In genomic region chr1:1938613-1939295, GRCh38 we compare ENCODE assay signal across 26 cellular contexts. TPM values are rescaled to one million over a fixed set of nuclear protein-coding genes. Genes with fewer than 3 reads are reported as not detected.
DNase-seq lines count a peak whose midpoint lies in the region; ATAC-seq, FAIRE-seq and TF ChIP-seq lines count a peak whose summit lies in the region.
"Had no signal": no experiment of that assay in that cellular context is flagged by ENCODE, and none has a peak within 500 bp of the region (broad histone marks: within the 10 kb centered on the region; RNA-seq: fewer than 3 reads in every experiment).

No MANE protein-coding gene starts in this region.

- peak overlapping the region; percentile 89 for H3K23ac ChIP-seq in neuronal stem cell (ENCODE audit: low read depth, low read length, poor library complexity)

- H3K27me3 ChIP-seq in heart right ventricle (peaks cover 0 to 25% (median 5%) of the 10 kb centered on the region in 7 donors), K562 (ENCODE audit: control insufficient read depth in 2 of 2, insufficient read depth in 2 of 2, low read length in 2 of 2) (peaks cover 43 to 82% of the 10 kb centered on the region in 2 experiments), neuronal stem cell (ENCODE audit: control insufficient read depth in 3 of 3, insufficient read depth in 3 of 3, low read depth in 1 of 3, low read length in 3 of 3) (peaks cover 0 to 19% (median 0%) of the 10 kb centered on the region in 3 experiments)

- H3K9me1 ChIP-seq in K562 (ENCODE audit: control insufficient read depth, insufficient read depth, low read length) = no peaks in the 10 kb centered on the region

- peak overlapping the region; percentile 84 for H2BK12ac ChIP-seq in neuronal stem cell (ENCODE audit: low read length)

- H3K79me1 ChIP-seq in neuronal stem cell (ENCODE audit: low read depth, low read length) = peaks cover 6% of the 10 kb centered on the region

- H3K27ac ChIP-seq in heart right ventricle = no peak overlapping the region
- H3K27ac ChIP-seq in K562 (ENCODE audit: extremely low read depth, low read depth, low read length) = no peak overlapping the region
- no peak overlapping the region for H3K27ac ChIP-seq in neuronal stem cell (replicated peaks; ENCODE audit: low read length)
- H3K27ac ChIP-seq: A549, PC-9 had no signal

- H3K36me3 ChIP-seq in heart right ventricle (no peaks in the 10 kb centered on the region), K562 (ENCODE audit: control insufficient read depth, insufficient read depth, low read length) (no peaks in the 10 kb centered on the region), neuronal stem cell (replicated peaks in 1 of 2; ENCODE audit: control insufficient read depth in 2 of 2, insufficient read depth in 2 of 2, low read length in 2 of 2) (peaks cover 0 to 2% of the 10 kb centered on the region in 2 donors)

- H3K79me2 ChIP-seq in K562 (ENCODE audit: control insufficient read depth, insufficient read depth, low read length) = no peaks in the 10 kb centered on the region

- no peak overlapping the region for H2BK120ac ChIP-seq in neuronal stem cell (ENCODE audit: low read depth, low read length)

- WGBS in heart right ventricle, 2 donors = 81 to 86% methylated on average over 24 of the region's 24 CpGs
- 5% methylated on average over 21 of the region's 24 CpGs for WGBS in K562 (ENCODE audit: insufficient coverage, low coverage, missing lambda C conversion rate)
- 100% methylated on average over 5 of the region's 24 CpGs; no CpG with 5 or more reads in 1 of the 2 donors for WGBS in neuronal stem cell (ENCODE audit: extremely low coverage in 2 of 2, insufficient read length in 2 of 2, insufficient replicate concordance in 1 of 2), 2 donors

- POLR2A ChIA-PET in K562 (lab: Yijun Ruan, JAX) = no interaction called here

- no peak for FAIRE-seq in K562 (lab: Jason Lieb, UNC)
- FAIRE-seq: A549, H54 had no signal

- peak overlapping the region; percentile 76 for H3K4ac ChIP-seq in neuronal stem cell (ENCODE audit: low read length)

- H2BK5ac ChIP-seq in neuronal stem cell (ENCODE audit: low read length) = peak overlapping the region; percentile 68

- H3K9me3 ChIP-seq in heart right ventricle (no peaks in the 10 kb centered on the region), K562 (replicated peaks; ENCODE audit: control insufficient read depth, insufficient read depth, low read depth, low read length) (peaks cover 9% of the 10 kb centered on the region; the same call in 1 of the 2 replicates), neuronal stem cell (replicated peaks in 1 of 2; ENCODE audit: control insufficient read depth in 2 of 2, insufficient read depth in 1 of 2, low read depth in 1 of 2, low read length in 2 of 2) (peaks cover 0 to 8% of the 10 kb centered on the region in 2 donors)

- no peak for TF ChIP-seq RAD21 in K562 (CRISPR knock-in tag; conservative IDR thresholded peaks at IDR 0.05 in 1 of 2, IDR thresholded peaks at IDR 0.05 in 1 of 2)

- H2BK15ac ChIP-seq in neuronal stem cell (ENCODE audit: low read length) = peak overlapping the region; percentile 81

- no peak overlapping the region for H2AFZ ChIP-seq in K562 (ENCODE audit: low read depth, low read length)
- no peak overlapping the region for H2AFZ ChIP-seq in neuronal stem cell (ENCODE audit: low read length)
- H2AFZ ChIP-seq: PC-9 had no signal

- CTCF ChIA-PET in K562 (lab: Yijun Ruan, JAX; ENCODE audit: low intra/inter-chr PET ratio) = no interaction called here

- H3K4me2 ChIP-seq in K562 (ENCODE audit: insufficient read depth, low read length) = no peak overlapping the region
- no peak overlapping the region for H3K4me2 ChIP-seq in neuronal stem cell (ENCODE audit: insufficient read depth, low read length, poor library complexity, severe bottlenecking)
- H3K4me2 ChIP-seq: A549, PC-9 had no signal

- intact Hi-C loops in left ventricle myocardium superior (cut with micrococcal nuclease) = no loop called here
- intact Hi-C loops in heart right ventricle (cut with DNase I) = no loop called here
- intact Hi-C loops in K562 (cut with micrococcal nuclease) = no loop called here

- H3K4me3 ChIP-seq in heart right ventricle = no peak overlapping the region
- no peak overlapping the region for H3K4me3 ChIP-seq in K562
- H3K4me3 ChIP-seq in neuronal stem cell (ENCODE audit: low read length in 2 of 2) = peak overlapping the region in 1 of 2 donors; percentile 11
- H3K4me3 ChIP-seq: A549, PC-9 had no signal

- H3K9ac ChIP-seq in K562 (ENCODE audit: insufficient read depth in 1 of 2, low read depth in 2 of 2, low read length in 2 of 2) (no peak overlapping the region), neuronal stem cell (ENCODE audit: low read depth, low read length, poor library complexity) (peak overlapping the region; percentile 4)

- peak overlapping the region; percentile 72 for H4K91ac ChIP-seq in neuronal stem cell (ENCODE audit: low read depth, low read length, poor library complexity)

- TF ChIP-seq POLR2A in K562 (conservative IDR thresholded peaks at IDR 0.05) = no peak

- H3K18ac ChIP-seq in neuronal stem cell (ENCODE audit: low read length) = peak overlapping the region; percentile 57

- peak overlapping the region; percentile 75 for H2AK5ac ChIP-seq in neuronal stem cell (ENCODE audit: low read depth, low read length)

- in situ Hi-C loops in K562 (cut with MboI) = no loop called here

- ATAC-seq in left ventricle myocardium superior = no peak
- no peak for ATAC-seq in heart right ventricle
- ATAC-seq in K562 = no peak
- ATAC-seq in HG03571 (IDR thresholded peaks at IDR 0.05; ENCODE audit: unreplicated experiment) = no peak

- H4K8ac ChIP-seq in neuronal stem cell (ENCODE audit: low read depth, low read length) = no peak overlapping the region

- no peak for TF ChIP-seq CTCF in heart right ventricle (IDR thresholded peaks at IDR 0.05)
- no peak for TF ChIP-seq CTCF in K562 (IDR thresholded peaks at IDR 0.05 in 2 of 3, conservative IDR thresholded peaks at IDR 0.05 in 1 of 3; ENCODE audit: insufficient read depth in 2 of 3, low read depth in 1 of 3, low read length in 3 of 3)

- H3K4me1 ChIP-seq in heart right ventricle (peaks cover 0 to under 1% (median 0%) of the 10 kb centered on the region in 9 donors), K562 (replicated peaks in 1 of 2; ENCODE audit: control insufficient read depth in 2 of 2, insufficient read depth in 2 of 2, low read length in 2 of 2) (peaks cover 0 to 34% of the 10 kb centered on the region in 2 experiments; a peak in 2 of 5 replicates), neuronal stem cell (ENCODE audit: control insufficient read depth in 2 of 2, insufficient read depth in 1 of 2, low read depth in 1 of 2, low read length in 2 of 2) (peaks cover 3 to 5% of the 10 kb centered on the region in 2 donors)
- H3K4me1 ChIP-seq: A549 had no signal

- H3K14ac ChIP-seq in neuronal stem cell (ENCODE audit: low read length) = peak overlapping the region; percentile 89

- TF ChIP-seq EP300 in K562 (IDR thresholded peaks at IDR 0.05; ENCODE audit: low read length) = no peak

- DNase-seq in left ventricle myocardium superior (peak; percentile 18), heart right ventricle (no peak), K562 (ENCODE audit: extremely low read depth in 1 of 4, low spot score in 3 of 4) (no peak), neuronal stem cell (ENCODE audit: low spot score) (no peak), HT-29 (ENCODE audit: low spot score) (no peak), H4 (ENCODE audit: low spot score) (no peak)
- DNase-seq: AML-193; C1 segment of cervical spinal cord; CD4-positive, alpha-beta memory T cell; COR-L47; DMS53; NCI-H1048; NCI-H1417; NCI-H1694; NCI-H2029 treated with DMSO at 0.1 percent for 48 hours; NCI-H2227 treated with DMSO at 0.1 percent for 48 hours; NCI-H526 treated with DMSO at 0.1 percent for 48 hours; PC-9; SHP77 had no signal

- H4K20me1 ChIP-seq in K562 (replicated peaks; ENCODE audit: control insufficient read depth, insufficient read depth, low read length) = peaks cover 6% of the 10 kb centered on the region; the same call in 1 of the 2 replicates

- BruUV-seq in K562 (replicated peaks; lab: Mats Ljungman, UMichigan) = no TSS peak

RNA-seq across cellular contexts. Expression of gene TMEM52, which starts 19.7 kb away (rescaled TPM):
- total RNA-seq in left ventricle myocardium superior = 1.7 TPM
- 1 to 10 TPM in 6 of 10 donors, under 1 TPM in 2, not detected in 2; 0.58 to 3.1 (median 1.9) TPM for total RNA-seq in heart right ventricle
- 10 to 100 TPM in 1 of 2 donors, 1 to 10 TPM in 1; 1.0 to 11.5 TPM for polyA plus RNA-seq in heart right ventricle
- total RNA-seq in K562 (2011; cell fraction: chromatin; rRNA removed; ENCODE audit: low replicate concordance) = 5.7 and 20.2 TPM in 2 replicates
- total RNA-seq in K562 (2011; cell fraction: nucleolus; rRNA removed) = 23.0 and 23.7 TPM in 2 replicates
- 12.5 and 15.1 TPM in 2 replicates for total RNA-seq in K562 (2011; cell fraction: nucleoplasm; rRNA removed)
- 19.2 and 24.9 TPM in 2 replicates for total RNA-seq in K562 (2014; rRNA removed)
- total RNA-seq in K562 (2014; rRNA removed; fragmentation: Illumina TruSeq; extraction: Trizol) = 1.9 and 4.3 TPM in 2 replicates
- 6.8 and 7.9 TPM in 2 replicates for total RNA-seq in K562 (2015; rRNA removed; fragmentation: Illumina TruSeq; extraction: Trizol)
- 21.5 and 22.5 TPM in 2 replicates for total RNA-seq in K562 (2021)
- polyA plus RNA-seq in K562 (2011; rRNA removed) = 6.8 and 10.6 TPM in 2 replicates
- polyA plus RNA-seq in K562 (2011; cell fraction: cytosol; rRNA removed) = 17.0 and 45.9 TPM in 2 replicates
- 31.9 and 53.9 TPM in 2 replicates for polyA plus RNA-seq in K562 (2011; cell fraction: nucleus; rRNA removed)
- 8.9 and 9.5 TPM in 2 replicates for polyA plus RNA-seq in K562 (2012)
- polyA plus RNA-seq in K562 (2014; fragmentation: Illumina TruSeq; extraction: Trizol) = 14.1 and 18.1 TPM in 2 replicates
- polyA plus RNA-seq in K562 (2014; fragmentation: Nextera tagmentation; extraction: Ambion mirVana) = 1 to 10 TPM in 1 of 2 experiments, under 1 TPM in 1; 0.37 to 1.4 TPM
- 15.3 and 17.2 TPM in 2 replicates for polyA plus RNA-seq in K562 (2014; rRNA removed)
- 2.1 and 3.8 TPM in 2 replicates for polyA minus RNA-seq in K562 (2011; rRNA and poly(A)+ RNA removed)
- polyA minus RNA-seq in K562 (2011; cell fraction: cytosol; rRNA and poly(A)+ RNA removed) = 8.1 and 9.6 TPM in 2 replicates
- polyA minus RNA-seq in K562 (2011; cell fraction: nucleus; rRNA and poly(A)+ RNA removed) = 5.1 and 6.1 TPM in 2 replicates
- 7.3 TPM for polyA plus RNA-seq in neuronal stem cell (2013, experiment 1 of 2)
- 7.1 TPM for polyA plus RNA-seq in neuronal stem cell (2013, experiment 2 of 2)
- total RNA-seq in HT-29 (2014; rRNA removed; shearing (Covaris generic)) = 10.8 and 12.0 TPM in 2 replicates
- total RNA-seq in H4 (2014; rRNA removed; shearing (Covaris generic)) = 0.29 and 1.3 TPM in 2 replicates
- total RNA-seq: SK-MEL-5 had no signal
- polyA plus RNA-seq: CD4-positive, alpha-beta memory T cell; IgD-negative memory B cell had no signal

RNA-seq across cellular contexts. Expression of gene CALML6, which starts 23.7 kb away (rescaled TPM):
- not detected for total RNA-seq in left ventricle myocardium superior
- total RNA-seq in heart right ventricle = under 1 TPM in 2 of 10 donors, not detected in 8; 0.20 TPM
- under 1 TPM; 0.09 to 0.88 TPM for polyA plus RNA-seq in heart right ventricle
- 0.56 and 0.69 TPM in 2 replicates for total RNA-seq in K562 (2011; cell fraction: chromatin; rRNA removed; ENCODE audit: low replicate concordance)
- total RNA-seq in K562 (2011; cell fraction: nucleolus; rRNA removed) = 0.33 and 0.39 TPM in 2 replicates
- not detected in 2 replicates for total RNA-seq in K562 (2011; cell fraction: nucleoplasm; rRNA removed)
- not detected in 2 replicates for total RNA-seq in K562 (2014; rRNA removed)
- total RNA-seq in K562 (2014; rRNA removed; fragmentation: Illumina TruSeq; extraction: Trizol) = not detected in 2 replicates
- not detected in 2 replicates for total RNA-seq in K562 (2015; rRNA removed; fragmentation: Illumina TruSeq; extraction: Trizol)
- total RNA-seq in K562 (2021) = not detected in 2 replicates
- 0.14 TPM in 1 of 2 replicates, not detected in the other for polyA plus RNA-seq in K562 (2011; rRNA removed)
- not detected in 2 replicates for polyA plus RNA-seq in K562 (2011; cell fraction: cytosol; rRNA removed)
- 0.10 and 0.68 TPM in 2 replicates for polyA plus RNA-seq in K562 (2011; cell fraction: nucleus; rRNA removed)
- 0.08 and 0.53 TPM in 2 replicates for polyA plus RNA-seq in K562 (2012)
- polyA plus RNA-seq in K562 (2014; fragmentation: Illumina TruSeq; extraction: Trizol) = not detected in 2 replicates
- polyA plus RNA-seq in K562 (2014; fragmentation: Nextera tagmentation; extraction: Ambion mirVana) = not detected
- 0.16 TPM in 1 of 2 replicates, not detected in the other for polyA plus RNA-seq in K562 (2014; rRNA removed)
- polyA minus RNA-seq in K562 (2011; rRNA and poly(A)+ RNA removed) = not detected in 2 replicates
- polyA minus RNA-seq in K562 (2011; cell fraction: cytosol; rRNA and poly(A)+ RNA removed) = not detected in 2 replicates
- polyA minus RNA-seq in K562 (2011; cell fraction: nucleus; rRNA and poly(A)+ RNA removed) = not detected in 2 replicates
- 0.07 TPM for polyA plus RNA-seq in neuronal stem cell (2013, experiment 1 of 2)
- 0.08 TPM for polyA plus RNA-seq in neuronal stem cell (2013, experiment 2 of 2)
- 0.91 TPM in 1 of 2 replicates, not detected in the other for total RNA-seq in HT-29 (2014; rRNA removed; shearing (Covaris generic))
- not detected in 2 replicates for total RNA-seq in H4 (2014; rRNA removed; shearing (Covaris generic))
- total RNA-seq: G401, RPMI7951 had no signal
- polyA plus RNA-seq: CD4-positive, alpha-beta memory T cell; IgD-negative memory B cell had no signal

RNA-seq across cellular contexts. Expression of gene GNB1, which starts 47.9 kb away (rescaled TPM):
- total RNA-seq in left ventricle myocardium superior (172 TPM), heart right ventricle (100 to 1,000 TPM; 139 to 228 (median 174) TPM), K562 (2014; rRNA removed) (46.9 and 60.9 TPM in 2 replicates), K562 (2014; rRNA removed; fragmentation: Illumina TruSeq; extraction: Trizol) (113 and 114 TPM in 2 replicates), K562 (2015; rRNA removed; fragmentation: Illumina TruSeq; extraction: Trizol) (106 and 111 TPM in 2 replicates), K562 (2021) (289 and 309 TPM in 2 replicates)
- polyA plus RNA-seq in heart right ventricle (100 to 1,000 TPM in 1 of 2 donors, 10 to 100 TPM in 1; 64.9 to 109 TPM), K562 (2011; rRNA removed) (240 and 308 TPM in 2 replicates), K562 (2014; fragmentation: Illumina TruSeq; extraction: Trizol) (293 and 388 TPM in 2 replicates), K562 (2014; fragmentation: Nextera tagmentation; extraction: Ambion mirVana) (10 to 100 TPM; 34.3 to 45.1 TPM), K562 (2014; rRNA removed) (147 and 159 TPM in 2 replicates)
- 190 and 209 TPM in 2 replicates for total RNA-seq in K562 (2011; cell fraction: chromatin; rRNA removed; ENCODE audit: low replicate concordance)
- 83.4 and 90.4 TPM in 2 replicates for total RNA-seq in K562 (2011; cell fraction: nucleolus; rRNA removed)
- total RNA-seq in K562 (2011; cell fraction: nucleoplasm; rRNA removed) = 169 and 203 TPM in 2 replicates
- polyA plus RNA-seq in K562 (2011; cell fraction: cytosol; rRNA removed) = 264 and 290 TPM in 2 replicates
- 160 and 176 TPM in 2 replicates for polyA plus RNA-seq in K562 (2011; cell fraction: nucleus; rRNA removed)
- polyA plus RNA-seq in K562 (2012) = 213 and 306 TPM in 2 replicates
- polyA minus RNA-seq in K562 (2011; rRNA and poly(A)+ RNA removed) = 343 and 352 TPM in 2 replicates
- 206 and 275 TPM in 2 replicates for polyA minus RNA-seq in K562 (2011; cell fraction: cytosol; rRNA and poly(A)+ RNA removed)
- polyA minus RNA-seq in K562 (2011; cell fraction: nucleus; rRNA and poly(A)+ RNA removed) = 31.1 and 59.9 TPM in 2 replicates
- polyA plus RNA-seq in neuronal stem cell (2013, experiment 1 of 2) = 291 TPM
- polyA plus RNA-seq in neuronal stem cell (2013, experiment 2 of 2) = 287 TPM
- 58.1 and 60.5 TPM in 2 replicates for total RNA-seq in HT-29 (2014; rRNA removed; shearing (Covaris generic))
- 75.8 and 79.8 TPM in 2 replicates for total RNA-seq in H4 (2014; rRNA removed; shearing (Covaris generic))
